ENCODE assay signal across 8 cellular contexts in genomic region chr14:78758333-78758732, GRCh38.
A peak's percentile ranks its signal among the peaks of the same experiment; 100 is the strongest.
DNase-seq lines count a peak whose midpoint lies in the region; ATAC-seq, FAIRE-seq and TF ChIP-seq lines count a peak whose summit lies in the region.

No MANE protein-coding gene starts in this region.

- FAIRE-seq in D721Med (lab: Jason Lieb, UNC) = peak; percentile 93

- no peak for DNase-seq in D721Med (ENCODE audit: insufficient read length, low spot score)
- peak; percentile 16 for DNase-seq in LoVo (ENCODE audit: low spot score)
- peak; percentile 12 for DNase-seq in SK-N-MC (ENCODE audit: low read depth, low spot score)
- peak; percentile 64 for DNase-seq in islet precursor cell
- no peak for DNase-seq in activated CD4-positive, CD25-positive, alpha-beta regulatory T cell (lab: John Stamatoyannopoulos, UW)
- no peak for DNase-seq in activated T-cell treated with anti-CD3 and anti-CD28 coated beads, Interleukin-2, amount 50 U/mL, for 24 hours
- DNase-seq in activated CD4-positive, alpha-beta T cell treated with anti-CD3 and anti-CD28 coated beads for 4 hours = no peak

- no peaks in the 10 kb centered on the region for H3K27me3 Mint-ChIP-seq in activated T-cell treated with anti-CD3 and anti-CD28 coated beads, Interleukin-2, amount 50 U/mL, for 24 hours

- H3K27ac ChIP-seq in SK-N-MC = no peak overlapping the region

- H3K27ac Mint-ChIP-seq in activated T-cell treated with anti-CD3 and anti-CD28 coated beads, Interleukin-2, amount 50 U/mL, for 24 hours = no peak overlapping the region

- no peak overlapping the region for H3K4me3 Mint-ChIP-seq in activated T-cell treated with anti-CD3 and anti-CD28 coated beads, Interleukin-2, amount 50 U/mL, for 24 hours

- TF ChIP-seq CTCF in D721Med (IDR thresholded peaks at IDR 0.05; ENCODE audit: insufficient read depth, missing control alignments) = peak; percentile 85

- no peak overlapping the region for H3K4me3 ChIP-seq in SK-N-MC

- H3K9ac ChIP-seq in SK-N-MC (ENCODE audit: insufficient read length) = no peak overlapping the region

- H3K36me3 Mint-ChIP-seq in activated T-cell treated with anti-CD3 and anti-CD28 coated beads, Interleukin-2, amount 50 U/mL, for 24 hours (ENCODE audit: low read depth) = no peaks in the 10 kb centered on the region

- no peaks in the 10 kb centered on the region for H3K4me1 Mint-ChIP-seq in activated T-cell treated with anti-CD3 and anti-CD28 coated beads, Interleukin-2, amount 50 U/mL, for 24 hours (ENCODE audit: low read depth)

- no peaks in the 10 kb centered on the region for H3K9me3 ChIP-seq in SK-N-MC (ENCODE audit: low read depth, low read length)

- H3K36me3 ChIP-seq in SK-N-MC (ENCODE audit: insufficient read depth, low read length) = no peaks in the 10 kb centered on the region

- peaks cover 2% of the 10 kb centered on the region for H3K9me3 Mint-ChIP-seq in activated T-cell treated with anti-CD3 and anti-CD28 coated beads, Interleukin-2, amount 50 U/mL, for 24 hours

- ATAC-seq in GM19467 (IDR thresholded peaks at IDR 0.05; ENCODE audit: unreplicated experiment) = peak; percentile 50

Comparison
In these comparisons a context has a peak if more than half of its experiments do, and no peak if none do; other contexts are left out.
1. DNase-seq: peak in LoVo (single experiment), SK-N-MC (single experiment) and islet precursor cell (single experiment); none in D721Med (single experiment), activated CD4-positive, CD25-positive, alpha-beta regulatory T cell (0 of 4), activated T-cell treated with anti-CD3 and anti-CD28 coated beads, Interleukin-2, amount 50 U/mL, for 24 hours (single experiment) and activated CD4-positive, alpha-beta T cell treated with anti-CD3 and anti-CD28 coated beads for 4 hours (0 of 2).